8 cellular contexts compared by ENCODE assay signal in the genomic region with DNA sequence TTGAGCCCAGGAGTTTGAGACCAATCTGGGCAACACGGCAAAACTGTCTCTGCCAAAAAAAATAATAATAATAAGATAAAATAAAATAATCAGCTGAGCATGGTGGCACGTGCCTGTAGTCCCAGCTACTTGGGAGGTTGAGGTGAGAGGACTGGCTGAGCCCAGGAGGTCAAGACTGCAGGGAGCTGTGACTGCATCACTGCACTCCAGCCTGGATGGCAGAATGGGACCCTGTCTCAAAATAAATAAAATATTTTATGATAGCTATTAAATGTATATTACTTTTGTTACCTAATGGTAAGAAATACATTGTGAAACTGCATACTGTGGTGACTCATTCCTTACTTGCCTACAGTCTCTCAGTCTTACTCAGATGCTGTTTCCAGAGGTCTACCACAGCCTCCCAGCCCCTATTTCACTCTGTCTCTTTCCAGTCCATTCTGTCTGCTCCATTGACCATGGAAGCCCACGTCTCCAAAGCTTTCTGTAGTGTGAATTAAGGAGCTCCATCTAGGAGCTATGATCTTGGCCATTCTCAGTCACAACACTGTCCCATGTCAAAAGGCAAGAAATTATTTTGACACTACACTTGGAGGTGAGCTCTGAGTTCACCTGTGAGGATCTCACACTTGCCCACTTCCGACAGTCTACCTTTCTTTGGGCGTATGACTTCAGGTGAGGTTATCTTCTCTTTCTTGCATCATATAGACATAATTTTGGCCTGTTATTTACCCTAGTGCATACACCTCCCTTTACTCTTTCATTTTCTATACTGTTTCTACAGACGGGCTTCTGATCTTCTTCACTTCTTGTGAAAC. TPM values are rescaled to one million over a fixed set of nuclear protein-coding genes. Genes with fewer than 3 reads are reported as not detected.
A peak's percentile ranks its signal among the peaks of the same experiment; 100 is the strongest.
DNase-seq lines count a peak whose midpoint lies in the region; ATAC-seq, FAIRE-seq and TF ChIP-seq lines count a peak whose summit lies in the region.

No MANE protein-coding gene starts in this region.

- H3K27ac ChIP-seq in A549 (no peak overlapping the region), lower lobe of right lung (no peak overlapping the region)

- no peak overlapping the region for H3K4me3 ChIP-seq in A549
- no peak overlapping the region for H3K4me3 ChIP-seq in lower lobe of right lung

- POLR2A ChIA-PET in A549 (lab: Yijun Ruan, JAX), result no interaction called here

- ATAC-seq in A549 (peak; percentile 53 to 70; a peak in 5 of 6 replicates), HG03139 (IDR thresholded peaks at IDR 0.05; ENCODE audit: unreplicated experiment) (peak; percentile 96), lower lobe of right lung (no peak)

- no peak overlapping the region for H3K4me3 Mint-ChIP-seq in activated T-helper 2 cell treated with anti-CD3 and anti-CD28 coated beads, Interferon-gamma antibody, Interleukin-2, Interleukin-4, amounts not matched to agents 10 μg/mL and 5 μg/mL and 100 μg/mL, durations not matched to agents 14 hours and 24 hours and 36 hours (ENCODE audit: low read depth)
- H3K4me3 Mint-ChIP-seq in stimulated activated naive CD8-positive, alpha-beta T cell treated with anti-CD3 and anti-CD28 coated beads, Interleukin-15, Interleukin-2, amounts not matched to agents 100 ng/mL and 50 ng/mL, for 24 hours, result peak overlapping the region; percentile 49

- H3K27ac Mint-ChIP-seq in activated T-helper 2 cell treated with anti-CD3 and anti-CD28 coated beads, Interferon-gamma antibody, Interleukin-2, Interleukin-4, amounts not matched to agents 10 μg/mL and 5 μg/mL and 100 μg/mL, durations not matched to agents 14 hours and 24 hours and 36 hours, result peak overlapping the region; percentile 21
- H3K27ac Mint-ChIP-seq in stimulated activated naive CD8-positive, alpha-beta T cell treated with anti-CD3 and anti-CD28 coated beads, Interleukin-15, Interleukin-2, amounts not matched to agents 100 ng/mL and 50 ng/mL, for 24 hours, result peak overlapping the region; percentile 87

- WGBS in A549 (ENCODE audit: missing lambda C conversion rate), result 48% methylated on average over 6 of the region's 6 CpGs

- intact Hi-C loops in activated T-helper 2 cell treated with anti-CD3 and anti-CD28 coated beads, Interferon-gamma antibody, Interleukin-2, Interleukin-4, amounts not matched to agents 10 μg/mL and 5 μg/mL and 100 μg/mL, durations not matched to agents 14 hours and 24 hours and 36 hours (cut with micrococcal nuclease), result loop anchor here (1.0 kb wide), 3 partner anchors 24 to 60 kb away; no protein-coding TSS in a partner anchor
- intact Hi-C loops in lower lobe of right lung (cut with DNase I), result no loop called here

- no peaks in the 10 kb centered on the region for H3K36me3 ChIP-seq in lower lobe of right lung

- H3K4me1 ChIP-seq in A549, result peaks cover 6% of the 10 kb centered on the region; the same call in 2 of the 3 replicates
- H3K4me1 ChIP-seq in lower lobe of right lung, result no peaks in the 10 kb centered on the region

- no peak for TF ChIP-seq POLR2A in A549 (IDR thresholded peaks at IDR 0.05; ENCODE audit: low read length)

- peaks cover 42% of the 10 kb centered on the region for H3K4me1 Mint-ChIP-seq in activated T-helper 2 cell treated with anti-CD3 and anti-CD28 coated beads, Interferon-gamma antibody, Interleukin-2, Interleukin-4, amounts not matched to agents 10 μg/mL and 5 μg/mL and 100 μg/mL, durations not matched to agents 14 hours and 24 hours and 36 hours (ENCODE audit: low read depth)
- peaks cover 77% of the 10 kb centered on the region for H3K4me1 Mint-ChIP-seq in stimulated activated naive CD8-positive, alpha-beta T cell treated with anti-CD3 and anti-CD28 coated beads, Interleukin-15, Interleukin-2, amounts not matched to agents 100 ng/mL and 50 ng/mL, for 24 hours (ENCODE audit: low read depth)

- TF ChIP-seq EP300 in A549 (IDR thresholded peaks at IDR 0.05), result no peak

- peaks cover 4% of the 10 kb centered on the region for H3K36me3 Mint-ChIP-seq in activated T-helper 2 cell treated with anti-CD3 and anti-CD28 coated beads, Interferon-gamma antibody, Interleukin-2, Interleukin-4, amounts not matched to agents 10 μg/mL and 5 μg/mL and 100 μg/mL, durations not matched to agents 14 hours and 24 hours and 36 hours (ENCODE audit: low read depth)
- peaks cover 8% of the 10 kb centered on the region for H3K36me3 Mint-ChIP-seq in stimulated activated naive CD8-positive, alpha-beta T cell treated with anti-CD3 and anti-CD28 coated beads, Interleukin-15, Interleukin-2, amounts not matched to agents 100 ng/mL and 50 ng/mL, for 24 hours (ENCODE audit: low read depth)

- no peak overlapping the region for H3K4me2 ChIP-seq in A549

- no peak for FAIRE-seq in A549 (lab: Jason Lieb, UNC)
- peak; percentile 91 for FAIRE-seq in GM19239 (lab: Jason Lieb, UNC)

- no peak for TF ChIP-seq RAD21 in A549 (conservative IDR thresholded peaks at IDR 0.05 in 1 of 2, IDR thresholded peaks at IDR 0.05 in 1 of 2)

- H3K27me3 Mint-ChIP-seq in activated T-helper 2 cell treated with anti-CD3 and anti-CD28 coated beads, Interferon-gamma antibody, Interleukin-2, Interleukin-4, amounts not matched to agents 10 μg/mL and 5 μg/mL and 100 μg/mL, durations not matched to agents 14 hours and 24 hours and 36 hours (ENCODE audit: low read depth), result peaks cover 54% of the 10 kb centered on the region
- H3K27me3 Mint-ChIP-seq in stimulated activated naive CD8-positive, alpha-beta T cell treated with anti-CD3 and anti-CD28 coated beads, Interleukin-15, Interleukin-2, amounts not matched to agents 100 ng/mL and 50 ng/mL, for 24 hours, result peaks cover 5% of the 10 kb centered on the region

- CTCF ChIA-PET in A549 (lab: Yijun Ruan, JAX), result interaction anchor here (0.7 to 1.0 kb wide), 2 partner anchors 21 to 44 kb away, joined by 3 to 4 read pairs; no protein-coding TSS in a partner anchor

- H3K9me3 ChIP-seq in A549, result no peaks in the 10 kb centered on the region
- H3K9me3 ChIP-seq in lower lobe of right lung, result no peaks in the 10 kb centered on the region

- TF ChIP-seq CTCF in A549 (IDR thresholded peaks at IDR 0.05) (no peak), lower lobe of right lung (IDR thresholded peaks at IDR 0.05) (no peak)

- DNase-seq in A549 (ENCODE audit: low read depth in 1 of 2, low spot score in 1 of 2) (no peak), GM19239 (ENCODE audit: insufficient read length, low spot score) (no peak), middle frontal gyrus (ENCODE audit: extremely low spot score, low spot score) (no peak), lower lobe of right lung (no peak), mucosa of gallbladder (ENCODE audit: low spot score) (no peak)
- DNase-seq in activated T-helper 2 cell treated with anti-CD3 and anti-CD28 coated beads, Interferon-gamma antibody, Interleukin-2, Interleukin-4, amounts not matched to agents 10 μg/mL and 5 μg/mL and 100 μg/mL, durations not matched to agents 14 hours and 24 hours and 36 hours (ENCODE audit: low spot score), result no peak

- no peaks in the 10 kb centered on the region for H3K27me3 ChIP-seq in lower lobe of right lung (ENCODE audit: low read depth)

- H3K9me3 Mint-ChIP-seq in activated T-helper 2 cell treated with anti-CD3 and anti-CD28 coated beads, Interferon-gamma antibody, Interleukin-2, Interleukin-4, amounts not matched to agents 10 μg/mL and 5 μg/mL and 100 μg/mL, durations not matched to agents 14 hours and 24 hours and 36 hours, result peaks cover 21% of the 10 kb centered on the region
- peaks cover 14% of the 10 kb centered on the region for H3K9me3 Mint-ChIP-seq in stimulated activated naive CD8-positive, alpha-beta T cell treated with anti-CD3 and anti-CD28 coated beads, Interleukin-15, Interleukin-2, amounts not matched to agents 100 ng/mL and 50 ng/mL, for 24 hours

TF ChIP-seq in A549, 52 proteins besides CTCF, POLR2A, EP300 and RAD21:
- 0 out of 4 replicates have a peak, but pooled peaks of 1 of the 2 experiments have one; percentile 11 for TF ChIP-seq CEBPB (IDR thresholded peaks at IDR 0.05)
- TF ChIP-seq, protein P1, sequence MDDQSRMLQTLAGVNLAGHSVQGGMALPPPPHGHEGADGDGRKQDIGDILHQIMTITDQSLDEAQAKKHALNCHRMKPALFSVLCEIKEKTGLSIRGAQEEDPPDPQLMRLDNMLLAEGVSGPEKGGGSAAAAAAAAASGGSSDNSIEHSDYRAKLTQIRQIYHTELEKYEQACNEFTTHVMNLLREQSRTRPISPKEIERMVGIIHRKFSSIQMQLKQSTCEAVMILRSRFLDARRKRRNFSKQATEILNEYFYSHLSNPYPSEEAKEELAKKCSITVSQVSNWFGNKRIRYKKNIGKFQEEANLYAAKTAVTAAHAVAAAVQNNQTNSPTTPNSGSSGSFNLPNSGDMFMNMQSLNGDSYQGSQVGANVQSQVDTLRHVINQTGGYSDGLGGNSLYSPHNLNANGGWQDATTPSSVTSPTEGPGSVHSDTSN (IDR thresholded peaks at IDR 0.05), result no peak
- peak; percentile 37; the same call in 1 of the 2 replicates for TF ChIP-seq FOSL2 (IDR thresholded peaks at IDR 0.05)
- 0 out of 2 replicates have a peak, but pooled peaks have one; percentile 33 for TF ChIP-seq FOSL2 (CRISPR knock-in tag; IDR thresholded peaks at IDR 0.05)
TF ChIP-seq in A549: peak in this region for 2.

RNA-seq across cellular contexts. Expression of gene SNX9, which starts 22.4 kb away (rescaled TPM):
- 26.8 and 29.8 TPM in 2 replicates for polyA plus RNA-seq in A549 (2011; rRNA removed)
- 13.4 and 14.5 TPM in 2 replicates for polyA plus RNA-seq in A549 (2012; cell fraction: cytosol; rRNA removed)
- 10.9 and 15.5 TPM in 2 replicates for polyA plus RNA-seq in A549 (2012; cell fraction: nucleus; rRNA removed)
- polyA plus RNA-seq in A549 (2017; fragmentation: RNase III; extraction: RNeasy Plus Mini Kit Qiagen cat#74134 plus additional on column Dnase treatment), result 12.8 to 13.9 TPM (median 13.0 TPM) in 3 replicates
- polyA minus RNA-seq in A549 (2011; rRNA and poly(A)+ RNA removed), result 13.3 and 15.5 TPM in 2 replicates
- total RNA-seq in activated T-helper 2 cell treated with anti-CD3 and anti-CD28 coated beads, Interferon-gamma antibody, Interleukin-2, Interleukin-4, amounts not matched to agents 10 μg/mL and 5 μg/mL and 100 μg/mL, durations not matched to agents 14 hours and 24 hours and 36 hours, result 55.3 and 55.6 TPM in 2 replicates
- total RNA-seq in lower lobe of right lung, result 25.0 TPM
- total RNA-seq in mucosa of gallbladder, result 56.7 TPM

Comparison
In these comparisons a context has a peak if more than half of its experiments do, and no peak if none do; other contexts are left out.
1. ATAC-seq: peak in A549 (2 of 2) and HG03139 (single experiment); none in lower lobe of right lung (0 of 2).